Comparison of ENCODE assay signal across 1 cellular context in genomic region chr20:39049148-39049547, GRCh38.
TF ChIP-seq lines count a peak whose summit lies in the region.

No MANE protein-coding gene starts in this region.

TF ChIP-seq in GM23338, 12 proteins besides CTCF, POLR2A, EP300 and RAD21 (continued from another document):
- no peak for TF ChIP-seq REST (IDR thresholded peaks at IDR 0.05; ENCODE audit: unreplicated experiment)
- TF ChIP-seq JUNB (IDR thresholded peaks at IDR 0.05; ENCODE audit: unreplicated experiment) = no peak
- no peak for TF ChIP-seq POLR2AphosphoS5 (IDR thresholded peaks at IDR 0.05; ENCODE audit: low read depth)
- TF ChIP-seq NANOG (IDR thresholded peaks at IDR 0.05; ENCODE audit: borderline replicate concordance) = no peak
- no peak for TF ChIP-seq STAT1 (IDR thresholded peaks at IDR 0.05; ENCODE audit: unreplicated experiment)
- TF ChIP-seq CREB1 (CRISPR knock-in tag; IDR thresholded peaks at IDR 0.05; ENCODE audit: low read depth) = no peak
- TF ChIP-seq ZNF114 (CRISPR knock-in tag; IDR thresholded peaks at IDR 0.05) = no peak
